ENCODE assay signal across 12 cellular contexts in genomic region chr9:109910616-109911568, GRCh38.
A peak's percentile ranks its signal among the peaks of the same experiment; 100 is the strongest.
DNase-seq lines count a peak whose midpoint lies in the region; ATAC-seq, FAIRE-seq and TF ChIP-seq lines count a peak whose summit lies in the region.
"Had no signal": no experiment of that assay in that cellular context is flagged by ENCODE, and none has a peak within 500 bp of the region (broad histone marks: within the 10 kb centered on the region; RNA-seq: fewer than 3 reads in every experiment).

No MANE protein-coding gene starts in this region.

- TF ChIP-seq CTCF in astrocyte of the spinal cord (IDR thresholded peaks at IDR 0.05; ENCODE audit: low read depth, low read length) (no peak), D721Med (IDR thresholded peaks at IDR 0.05; ENCODE audit: insufficient read depth, missing control alignments) (no peak)

- H3K9ac ChIP-seq in subcutaneous abdominal adipose tissue (ENCODE audit: low read length in 5 of 5) = peak overlapping the region in 2 of 5 donors; percentile 5 to 49

- in situ Hi-C loops in astrocyte of the spinal cord (cut with HindIII; ENCODE audit: low sequenced_read_pairs) = no loop called here

- H3K9me3 ChIP-seq in subcutaneous abdominal adipose tissue (ENCODE audit: control insufficient read depth in 5 of 5, low read length in 5 of 5) = no peaks in the 10 kb centered on the region

- peak; percentile 48 for DNase-seq in HTR-8/SVneo (ENCODE audit: insufficient read length, low spot score)
- DNase-seq in astrocyte of the spinal cord (ENCODE audit: low read depth, low spot score) = peak; percentile 68
- DNase-seq in D721Med (ENCODE audit: insufficient read length, low spot score) = no peak
- no peak for DNase-seq in activated CD4-positive, alpha-beta T cell treated with anti-CD3 and anti-CD28 coated beads, Interleukin-2, amount 50 U/mL, for 1 hour
- DNase-seq in activated T-helper 2 cell treated with anti-CD3 and anti-CD28 coated beads, Interferon-gamma antibody, Interleukin-2, Interleukin-4, amounts not matched to agents 10 μg/mL and 5 μg/mL and 100 μg/mL, durations not matched to agents 14 hours and 24 hours and 36 hours (ENCODE audit: low spot score) = no peak
- DNase-seq: activated CD4-positive, CD25-positive, alpha-beta regulatory T cell; anterior cingulate cortex; GOT3 had no signal

- peaks cover 15 to 76% (median 40%) of the 10 kb centered on the region in 5 donors for H3K4me1 ChIP-seq in subcutaneous abdominal adipose tissue (ENCODE audit: control insufficient read depth in 5 of 5, insufficient read depth in 5 of 5, low read length in 5 of 5)

- peaks cover 26% of the 10 kb centered on the region for H3K4me1 Mint-ChIP-seq in activated T-helper 2 cell treated with anti-CD3 and anti-CD28 coated beads, Interferon-gamma antibody, Interleukin-2, Interleukin-4, amounts not matched to agents 10 μg/mL and 5 μg/mL and 100 μg/mL, durations not matched to agents 14 hours and 24 hours and 36 hours (ENCODE audit: low read depth)

- peak overlapping the region; percentile 90 for H3K27ac ChIP-seq in subcutaneous abdominal adipose tissue (ENCODE audit: low read depth, low read length)

- peaks cover 0 to 14% (median 0%) of the 10 kb centered on the region in 5 donors for H3K36me3 ChIP-seq in subcutaneous abdominal adipose tissue (ENCODE audit: control insufficient read depth in 5 of 5, insufficient read depth in 5 of 5, low read length in 5 of 5)

- ATAC-seq in HG02852 (IDR thresholded peaks at IDR 0.05; ENCODE audit: unreplicated experiment) = no peak

- H3K9me3 Mint-ChIP-seq in activated T-helper 2 cell treated with anti-CD3 and anti-CD28 coated beads, Interferon-gamma antibody, Interleukin-2, Interleukin-4, amounts not matched to agents 10 μg/mL and 5 μg/mL and 100 μg/mL, durations not matched to agents 14 hours and 24 hours and 36 hours = no peaks in the 10 kb centered on the region
- H3K9me3 Mint-ChIP-seq: memory B cell had no signal

- FAIRE-seq in HTR-8/SVneo (lab: Jason Lieb, UNC) (no peak), islet of Langerhans (lab: Jason Lieb, UNC) (peak; percentile 62), D721Med (lab: Jason Lieb, UNC) (no peak)

- no peak overlapping the region for H3K27ac Mint-ChIP-seq in activated T-helper 2 cell treated with anti-CD3 and anti-CD28 coated beads, Interferon-gamma antibody, Interleukin-2, Interleukin-4, amounts not matched to agents 10 μg/mL and 5 μg/mL and 100 μg/mL, durations not matched to agents 14 hours and 24 hours and 36 hours
- H3K27ac Mint-ChIP-seq: memory B cell had no signal

- no peaks in the 10 kb centered on the region for H3K27me3 Mint-ChIP-seq in activated T-helper 2 cell treated with anti-CD3 and anti-CD28 coated beads, Interferon-gamma antibody, Interleukin-2, Interleukin-4, amounts not matched to agents 10 μg/mL and 5 μg/mL and 100 μg/mL, durations not matched to agents 14 hours and 24 hours and 36 hours (ENCODE audit: low read depth)
- H3K27me3 Mint-ChIP-seq: memory B cell had no signal

- H3K4me3 ChIP-seq in astrocyte of the spinal cord (ENCODE audit: low read depth, low read length) (no peak overlapping the region), subcutaneous abdominal adipose tissue (ENCODE audit: low read depth in 1 of 5, low read length in 5 of 5) (peak overlapping the region in 1 of 5 donors; percentile 3)

- intact Hi-C loops in activated T-helper 2 cell treated with anti-CD3 and anti-CD28 coated beads, Interferon-gamma antibody, Interleukin-2, Interleukin-4, amounts not matched to agents 10 μg/mL and 5 μg/mL and 100 μg/mL, durations not matched to agents 14 hours and 24 hours and 36 hours (cut with micrococcal nuclease) = no loop called here

- no peak overlapping the region for H3K4me3 Mint-ChIP-seq in activated T-helper 2 cell treated with anti-CD3 and anti-CD28 coated beads, Interferon-gamma antibody, Interleukin-2, Interleukin-4, amounts not matched to agents 10 μg/mL and 5 μg/mL and 100 μg/mL, durations not matched to agents 14 hours and 24 hours and 36 hours (ENCODE audit: low read depth)
- H3K4me3 Mint-ChIP-seq: memory B cell had no signal

- no peaks in the 10 kb centered on the region for H3K27me3 ChIP-seq in subcutaneous abdominal adipose tissue (ENCODE audit: control insufficient read depth in 5 of 5, insufficient read depth in 4 of 5, low read length in 5 of 5)

- H3K36me3 Mint-ChIP-seq in activated T-helper 2 cell treated with anti-CD3 and anti-CD28 coated beads, Interferon-gamma antibody, Interleukin-2, Interleukin-4, amounts not matched to agents 10 μg/mL and 5 μg/mL and 100 μg/mL, durations not matched to agents 14 hours and 24 hours and 36 hours (ENCODE audit: low read depth) = no peaks in the 10 kb centered on the region
- H3K36me3 Mint-ChIP-seq: memory B cell had no signal

Comparison
In these comparisons a context has a peak if more than half of its experiments do, and no peak if none do; other contexts are left out.
1. DNase-seq: peak in HTR-8/SVneo (single experiment) and astrocyte of the spinal cord (single experiment); none in D721Med (single experiment), activated CD4-positive, alpha-beta T cell treated with anti-CD3 and anti-CD28 coated beads, Interleukin-2, amount 50 U/mL, for 1 hour (single experiment) and activated T-helper 2 cell treated with anti-CD3 and anti-CD28 coated beads, Interferon-gamma antibody, Interleukin-2, Interleukin-4, amounts not matched to agents 10 μg/mL and 5 μg/mL and 100 μg/mL, durations not matched to agents 14 hours and 24 hours and 36 hours (single experiment).